18 cellular contexts compared by ENCODE assay signal in genomic region chr2:198042189-198042588, GRCh38.
DNase-seq lines count a peak whose midpoint lies in the region; ATAC-seq and TF ChIP-seq lines count a peak whose summit lies in the region.
"Had no signal": no experiment of that assay in that cellular context is flagged by ENCODE, and none has a peak within 500 bp of the region (broad histone marks: within the 10 kb centered on the region; RNA-seq: fewer than 3 reads in every experiment).

No MANE protein-coding gene starts in this region.

- H4K20me1 ChIP-seq in smooth muscle cell (ENCODE audit: low read depth) = no peaks in the 10 kb centered on the region

- WGBS in smooth muscle cell (ENCODE audit: low lambda C conversion rate) = 50% methylated on average over 1 of the region's 1 CpG

- no peaks in the 10 kb centered on the region for H3K79me2 ChIP-seq in smooth muscle cell (ENCODE audit: low read depth)

- H3K36me3 Mint-ChIP-seq in activated T-cell treated with anti-CD3 and anti-CD28 coated beads, Interleukin-2, amount 50 U/mL, for 72 hours (ENCODE audit: insufficient read depth in 2 of 2) = peaks cover 2 to 3% of the 10 kb centered on the region in 2 donors
- peaks cover 3% of the 10 kb centered on the region for H3K36me3 Mint-ChIP-seq in activated T-cell treated with anti-CD3 and anti-CD28 coated beads, Interleukin-2, amount 50 U/mL, for 24 hours (ENCODE audit: low read depth)
- H3K36me3 Mint-ChIP-seq: WTC11 had no signal

- H3F3A ChIP-seq in smooth muscle cell (ENCODE audit: low read depth) = no peaks in the 10 kb centered on the region

- H3K4me1 Mint-ChIP-seq in activated T-cell treated with anti-CD3 and anti-CD28 coated beads, Interleukin-2, amount 50 U/mL, for 72 hours (ENCODE audit: low read depth) = peaks cover 30% of the 10 kb centered on the region
- peaks cover 29% of the 10 kb centered on the region for H3K4me1 Mint-ChIP-seq in activated T-cell treated with anti-CD3 and anti-CD28 coated beads, Interleukin-2, amount 50 U/mL, for 24 hours (ENCODE audit: low read depth)

- no peak overlapping the region for H3K4me2 ChIP-seq in smooth muscle cell
- H3K4me2 ChIP-seq: A549 had no signal

- no peak overlapping the region for H3K4me3 Mint-ChIP-seq in activated T-cell treated with anti-CD3 and anti-CD28 coated beads, Interleukin-2, amount 50 U/mL, for 72 hours
- H3K4me3 Mint-ChIP-seq in activated T-cell treated with anti-CD3 and anti-CD28 coated beads, Interleukin-2, amount 50 U/mL, for 24 hours = no peak overlapping the region
- H3K4me3 Mint-ChIP-seq: activated T-cell treated with anti-CD3 and anti-CD28 coated beads, Interleukin-2, amount 50 U/mL, for 4 hours; WTC11 had no signal

- ATAC-seq in activated T-cell treated with anti-CD3 and anti-CD28 coated beads, Interleukin-2, amount 50 U/mL, for 72 hours (replicated peaks in 1 of 2) = peak; percentile 47 to 58
- peak; percentile 87 for ATAC-seq in GM21529 (IDR thresholded peaks at IDR 0.05; ENCODE audit: unreplicated experiment)
- peak; percentile 68 for ATAC-seq in HG03354 (IDR thresholded peaks at IDR 0.05; ENCODE audit: poor library complexity, severe bottlenecking, unreplicated experiment)
- ATAC-seq in lower lobe of right lung = no peak
- ATAC-seq: A549; activated T-cell treated with anti-CD3 and anti-CD28 coated beads, Interleukin-2, amount 50 U/mL, for 4 hours; HepG2; WTC11 had no signal

- H3K27me3 Mint-ChIP-seq in activated T-cell treated with anti-CD3 and anti-CD28 coated beads, Interleukin-2, amount 50 U/mL, for 72 hours (ENCODE audit: low read depth) = no peaks in the 10 kb centered on the region
- H3K27me3 Mint-ChIP-seq in activated T-cell treated with anti-CD3 and anti-CD28 coated beads, Interleukin-2, amount 50 U/mL, for 24 hours = no peaks in the 10 kb centered on the region

- H3K36me3 ChIP-seq in lower lobe of right lung = no peaks in the 10 kb centered on the region
- H3K36me3 ChIP-seq in smooth muscle cell (ENCODE audit: low read depth) = no peaks in the 10 kb centered on the region
- H3K36me3 ChIP-seq: ascending aorta, SJCRH30, thyroid gland had no signal

- no peak overlapping the region for H2AFZ ChIP-seq in smooth muscle cell (ENCODE audit: low read depth)

- no peaks in the 10 kb centered on the region for H3K4me1 ChIP-seq in lower lobe of right lung
- no peaks in the 10 kb centered on the region for H3K4me1 ChIP-seq in smooth muscle cell (ENCODE audit: low read depth)
- H3K4me1 ChIP-seq: A549, ascending aorta, SJCRH30 had no signal

- no peak overlapping the region for H3K27ac Mint-ChIP-seq in activated T-cell treated with anti-CD3 and anti-CD28 coated beads, Interleukin-2, amount 50 U/mL, for 72 hours
- no peak overlapping the region for H3K27ac Mint-ChIP-seq in activated T-cell treated with anti-CD3 and anti-CD28 coated beads, Interleukin-2, amount 50 U/mL, for 24 hours
- H3K27ac Mint-ChIP-seq: WTC11 had no signal

- H3K27me3 ChIP-seq in lower lobe of right lung (ENCODE audit: low read depth) (no peaks in the 10 kb centered on the region), smooth muscle cell (ENCODE audit: low read depth) (peaks cover 4% of the 10 kb centered on the region)
- H3K27me3 ChIP-seq: ascending aorta, SJCRH30, thyroid gland had no signal

- H3K9me3 ChIP-seq in lower lobe of right lung (no peaks in the 10 kb centered on the region), smooth muscle cell (replicated peaks; ENCODE audit: low read depth) (no peaks in the 10 kb centered on the region)
- H3K9me3 ChIP-seq: A549, ascending aorta, SJCRH30, thyroid gland had no signal

- intact Hi-C loops in lower lobe of right lung (cut with DNase I) = no loop called here

- no peak overlapping the region for H3K27ac ChIP-seq in lower lobe of right lung
- H3K27ac ChIP-seq in smooth muscle cell (ENCODE audit: low read depth) = no peak overlapping the region
- H3K27ac ChIP-seq: A549, ascending aorta, SJCRH30, thyroid gland had no signal

- H3K4me3 ChIP-seq in lower lobe of right lung = no peak overlapping the region
- no peak overlapping the region for H3K4me3 ChIP-seq in smooth muscle cell
- H3K4me3 ChIP-seq: A549, ascending aorta, SJCRH30, thyroid gland had no signal

- no peak overlapping the region for H3K9ac ChIP-seq in smooth muscle cell (ENCODE audit: low read depth)

- TF ChIP-seq CTCF in lower lobe of right lung (IDR thresholded peaks at IDR 0.05) = no peak
- TF ChIP-seq CTCF in smooth muscle cell (IDR thresholded peaks at IDR 0.05; ENCODE audit: borderline replicate concordance, insufficient read depth, poor library complexity, severe bottlenecking) = no peak

- DNase-seq in activated T-cell treated with anti-CD3 and anti-CD28 coated beads, Interleukin-2, amount 50 U/mL, for 72 hours = no peak
- DNase-seq in activated T-cell treated with anti-CD3 and anti-CD28 coated beads, Interleukin-2, amount 50 U/mL, for 24 hours = no peak
- DNase-seq in HK-2 (ENCODE audit: unreplicated experiment) (no peak), NCI-H2227 (lab: John Stamatoyannopoulos, UW; ENCODE audit: unreplicated experiment) (no peak), lower lobe of right lung (no peak), smooth muscle cell (lab: John Stamatoyannopoulos, UW; ENCODE audit: unreplicated experiment) (no peak)
- DNase-seq: activated T-cell treated with anti-CD3 and anti-CD28 coated beads, Interleukin-2, amount 50 U/mL, for 4 hours; DMS 273 treated with DMSO at 0.1 percent for 48 hours; foreskin melanocyte; NCI-H1930; thyroid gland had no signal

- H3K9me3 Mint-ChIP-seq in activated T-cell treated with anti-CD3 and anti-CD28 coated beads, Interleukin-2, amount 50 U/mL, for 72 hours = peaks cover 3% of the 10 kb centered on the region in 2 donors
- peaks cover 3% of the 10 kb centered on the region for H3K9me3 Mint-ChIP-seq in activated T-cell treated with anti-CD3 and anti-CD28 coated beads, Interleukin-2, amount 50 U/mL, for 24 hours
- H3K9me3 Mint-ChIP-seq: activated T-cell treated with anti-CD3 and anti-CD28 coated beads, Interleukin-2, amount 50 U/mL, for 4 hours; WTC11 had no signal

Comparison
In these comparisons a context has a peak if more than half of its experiments do, and no peak if none do; other contexts are left out.
1. ATAC-seq: peak in activated T-cell treated with anti-CD3 and anti-CD28 coated beads, Interleukin-2, amount 50 U/mL, for 72 hours (2 of 2), GM21529 (single experiment) and HG03354 (single experiment); none in lower lobe of right lung (0 of 2).